8 cellular contexts compared by ENCODE assay signal in the genomic region with DNA sequence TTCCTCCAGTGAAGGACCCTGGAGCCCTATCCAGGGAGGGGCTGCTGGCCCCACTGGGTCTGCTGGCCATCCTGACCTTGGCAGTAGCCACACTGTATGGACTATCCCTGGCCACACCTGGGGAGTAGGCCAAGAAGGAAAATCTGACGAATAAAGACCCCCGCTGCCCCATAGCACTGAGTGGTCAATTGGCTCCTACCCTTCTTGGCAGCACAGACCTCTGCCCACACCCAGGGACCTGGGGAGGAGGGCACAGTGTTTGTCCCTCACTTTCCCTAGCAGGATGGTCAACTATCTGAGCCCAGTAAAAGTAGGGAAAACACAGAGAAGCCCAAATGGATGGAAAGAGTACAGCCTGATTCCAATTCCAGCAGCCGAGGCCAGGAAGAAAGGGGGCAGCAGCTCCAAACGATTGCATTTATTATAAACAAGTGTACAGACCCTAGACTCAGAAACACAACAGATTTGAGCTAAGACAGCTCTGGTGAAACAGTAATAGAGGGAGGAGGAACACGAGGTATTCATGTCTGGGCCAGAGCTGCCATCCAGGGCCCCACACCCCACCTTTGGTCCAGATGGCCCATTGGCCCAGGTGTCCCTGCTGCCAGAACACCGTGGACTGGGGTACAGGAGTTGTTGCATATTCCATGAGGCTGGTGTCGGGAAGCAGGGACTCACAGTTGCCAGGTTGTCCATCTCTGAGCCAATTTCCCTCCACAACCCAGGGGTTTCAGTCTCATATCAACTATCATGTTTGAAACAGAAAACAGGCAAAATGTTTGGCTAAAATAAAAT. TPM values are rescaled to one million over a fixed set of nuclear protein-coding genes. Genes with fewer than 3 reads are reported as not detected.
DNase-seq lines count a peak whose midpoint lies in the region; ATAC-seq and TF ChIP-seq lines count a peak whose summit lies in the region.

No MANE protein-coding gene starts in this region.

- peak overlapping the region; percentile 99 for H3K27ac Mint-ChIP-seq in activated CD8-positive, alpha-beta memory T cell treated with anti-CD3 and anti-CD28 coated beads, Interleukin-2, amount 10 ng/mL, durations not matched to agents 7 days and 5 days
- H3K27ac Mint-ChIP-seq in activated naive CD8-positive, alpha-beta T cell treated with anti-CD3 and anti-CD28 coated beads, Interleukin-2, amount 50 U/mL, for 24 hours, result peak overlapping the region; percentile 97

- H3K36me3 ChIP-seq in right lobe of liver (peaks cover 0 to 10% (median 1%) of the 10 kb centered on the region in 4 donors), testis (ENCODE audit: low read depth, missing control alignments) (no peaks in the 10 kb centered on the region)

- H3K9me3 ChIP-seq in right lobe of liver, result no peaks in the 10 kb centered on the region
- H3K9me3 ChIP-seq in testis, result no peaks in the 10 kb centered on the region

- intact Hi-C loops in right lobe of liver (cut with DNase I) (loop anchor here in 1 of 2 donors (5.0 kb wide), 1 partner anchor 35 kb away; a partner anchor contains a TSS), testis (cut with DNase I; ENCODE audit: low total_unique reads) (no loop called here)

- CTCF ChIA-PET in activated CD8-positive, alpha-beta memory T cell treated with anti-CD3 and anti-CD28 coated beads, Interleukin-2, amount 10 ng/mL, durations not matched to agents 7 days and 5 days (lab: Charles Lee), result interaction anchor here (1.1 to 9.7 kb wide), 6 partner anchors 9 to 90 kb away, joined by 3 to 101 read pairs (median 10); a partner anchor contains a TSS

- no peak for DNase-seq in activated CD8-positive, alpha-beta memory T cell treated with anti-CD3 and anti-CD28 coated beads, Interleukin-2, amount 10 ng/mL, durations not matched to agents 7 days and 5 days
- no peak for DNase-seq in activated CD8-positive, alpha-beta memory T cell treated with anti-CD3 and anti-CD28 coated beads, Interleukin-2, amount 50 U/mL, for 4 hours
- DNase-seq in activated naive CD8-positive, alpha-beta T cell treated with anti-CD3 and anti-CD28 coated beads, Interleukin-2, amount 50 U/mL, for 24 hours, result no peak
- DNase-seq in right lobe of liver, result peak in 1 of 3 donors; percentile 63
- no peak for DNase-seq in testis
- no peak for DNase-seq in OCI-M1 (lab: John Stamatoyannopoulos, UW)
- no peak for DNase-seq in NCI-H526 treated with DMSO at 0.1 percent for 48 hours (lab: John Stamatoyannopoulos, UW)

- peak overlapping the region; percentile 88 for H3K4me3 Mint-ChIP-seq in activated CD8-positive, alpha-beta memory T cell treated with anti-CD3 and anti-CD28 coated beads, Interleukin-2, amount 10 ng/mL, durations not matched to agents 7 days and 5 days
- peak overlapping the region; percentile 92 for H3K4me3 Mint-ChIP-seq in activated naive CD8-positive, alpha-beta T cell treated with anti-CD3 and anti-CD28 coated beads, Interleukin-2, amount 50 U/mL, for 24 hours

- peaks cover 49% of the 10 kb centered on the region for H3K4me1 Mint-ChIP-seq in activated CD8-positive, alpha-beta memory T cell treated with anti-CD3 and anti-CD28 coated beads, Interleukin-2, amount 10 ng/mL, durations not matched to agents 7 days and 5 days
- peaks cover 53% of the 10 kb centered on the region for H3K4me1 Mint-ChIP-seq in activated naive CD8-positive, alpha-beta T cell treated with anti-CD3 and anti-CD28 coated beads, Interleukin-2, amount 50 U/mL, for 24 hours

- 35% methylated on average over 6 of the region's 7 CpGs for WGBS in right lobe of liver (ENCODE audit: insufficient coverage, low coverage, low lambda C conversion rate, missing lambda C conversion rate)
- WGBS in testis, 2 donors, result 54 to 58% methylated on average over 3 to 7 of the region's 7 CpGs

- H3K4me1 ChIP-seq in right lobe of liver, result peaks cover 2 to 72% (median 35%) of the 10 kb centered on the region in 4 donors
- H3K4me1 ChIP-seq in testis, result peaks cover 38% of the 10 kb centered on the region

- peaks cover 43% of the 10 kb centered on the region for H3K36me3 Mint-ChIP-seq in activated CD8-positive, alpha-beta memory T cell treated with anti-CD3 and anti-CD28 coated beads, Interleukin-2, amount 10 ng/mL, durations not matched to agents 7 days and 5 days
- H3K36me3 Mint-ChIP-seq in activated naive CD8-positive, alpha-beta T cell treated with anti-CD3 and anti-CD28 coated beads, Interleukin-2, amount 50 U/mL, for 24 hours (ENCODE audit: low read depth), result peaks cover 30% of the 10 kb centered on the region

- H3K27me3 Mint-ChIP-seq in activated CD8-positive, alpha-beta memory T cell treated with anti-CD3 and anti-CD28 coated beads, Interleukin-2, amount 10 ng/mL, durations not matched to agents 7 days and 5 days, result no peaks in the 10 kb centered on the region
- H3K27me3 Mint-ChIP-seq in activated naive CD8-positive, alpha-beta T cell treated with anti-CD3 and anti-CD28 coated beads, Interleukin-2, amount 50 U/mL, for 24 hours, result no peaks in the 10 kb centered on the region

- H3K27me3 ChIP-seq in right lobe of liver, result no peaks in the 10 kb centered on the region
- H3K27me3 ChIP-seq in testis, result no peaks in the 10 kb centered on the region

- TF ChIP-seq CTCF in right lobe of liver (IDR thresholded peaks at IDR 0.05), result no peak
- TF ChIP-seq CTCF in testis (IDR thresholded peaks at IDR 0.05), result no peak

- H3K27ac ChIP-seq in right lobe of liver, result peak overlapping the region; percentile 92 to 99 (median 98)
- H3K27ac ChIP-seq in testis, result peak overlapping the region; percentile 98

- H3K4me3 ChIP-seq in right lobe of liver (peak overlapping the region in 1 of 3 donors; percentile 55), testis (no peak overlapping the region)

- no peaks in the 10 kb centered on the region for H3K9me3 Mint-ChIP-seq in activated CD8-positive, alpha-beta memory T cell treated with anti-CD3 and anti-CD28 coated beads, Interleukin-2, amount 10 ng/mL, durations not matched to agents 7 days and 5 days (ENCODE audit: low read depth)
- no peaks in the 10 kb centered on the region for H3K9me3 Mint-ChIP-seq in activated naive CD8-positive, alpha-beta T cell treated with anti-CD3 and anti-CD28 coated beads, Interleukin-2, amount 50 U/mL, for 24 hours

- TF ChIP-seq POLR2A in right lobe of liver (IDR thresholded peaks at IDR 0.05) (no peak), testis (IDR thresholded peaks at IDR 0.05) (no peak)

- ATAC-seq in activated CD8-positive, alpha-beta memory T cell treated with anti-CD3 and anti-CD28 coated beads, Interleukin-2, amount 10 ng/mL, durations not matched to agents 7 days and 5 days, result no peak
- no peak for ATAC-seq in activated naive CD8-positive, alpha-beta T cell treated with anti-CD3 and anti-CD28 coated beads, Interleukin-2, amount 50 U/mL, for 24 hours
- no peak for ATAC-seq in right lobe of liver
- no peak for ATAC-seq in GM19467 (IDR thresholded peaks at IDR 0.05; ENCODE audit: unreplicated experiment)

RNA-seq across cellular contexts. Expression of a gene that starts 21.1 kb away (rescaled TPM):
- 10 to 100 TPM; 20.9 to 21.2 TPM for total RNA-seq in activated CD8-positive, alpha-beta memory T cell treated with anti-CD3 and anti-CD28 coated beads, Interleukin-2, amount 10 ng/mL, durations not matched to agents 7 days and 5 days
- total RNA-seq in right lobe of liver (1 to 10 TPM; 2.4 to 4.5 (median 3.2) TPM), testis (10 to 100 TPM; 25.0 to 26.3 TPM)
- 56.5 TPM for polyA plus RNA-seq in testis (ENCODE audit: insufficient read depth, low read depth, low replicate concordance)

RNA-seq across cellular contexts. Expression of a gene that starts 27.6 kb away (rescaled TPM):
- 100 to 1,000 TPM; 219 to 298 TPM for total RNA-seq in activated CD8-positive, alpha-beta memory T cell treated with anti-CD3 and anti-CD28 coated beads, Interleukin-2, amount 10 ng/mL, durations not matched to agents 7 days and 5 days
- 100 to 1,000 TPM in 2 of 6 experiments, 10 to 100 TPM in 4; 64.8 to 182 (median 80.1) TPM for total RNA-seq in right lobe of liver
- 100 to 1,000 TPM; 380 to 393 TPM for total RNA-seq in testis
- polyA plus RNA-seq in testis (ENCODE audit: insufficient read depth, low read depth, low replicate concordance), result 425 TPM

RNA-seq across cellular contexts. Expression of a gene that starts 27.8 kb away (rescaled TPM):
- 10 to 100 TPM; 18.4 to 21.9 TPM for total RNA-seq in activated CD8-positive, alpha-beta memory T cell treated with anti-CD3 and anti-CD28 coated beads, Interleukin-2, amount 10 ng/mL, durations not matched to agents 7 days and 5 days
- total RNA-seq in right lobe of liver (10 to 100 TPM in 2 of 6 experiments, 1 to 10 TPM in 4; 5.9 to 16.0 (median 8.1) TPM), testis (10 to 100 TPM; 11.7 to 16.0 TPM)
- 16.0 TPM for polyA plus RNA-seq in testis (ENCODE audit: insufficient read depth, low read depth, low replicate concordance)

RNA-seq across cellular contexts. Expression of a gene that starts 36.3 kb away (rescaled TPM):
- 100 to 1,000 TPM; 198 to 313 TPM for total RNA-seq in activated CD8-positive, alpha-beta memory T cell treated with anti-CD3 and anti-CD28 coated beads, Interleukin-2, amount 10 ng/mL, durations not matched to agents 7 days and 5 days
- total RNA-seq in right lobe of liver (100 to 1,000 TPM in 4 of 6 experiments, 10 to 100 TPM in 2; 76.3 to 118 (median 101) TPM), testis (100 to 1,000 TPM; 101 to 146 TPM)
- polyA plus RNA-seq in testis (ENCODE audit: insufficient read depth, low read depth, low replicate concordance), result 117 TPM

RNA-seq across cellular contexts. Expression of a gene that starts 37.8 kb away (rescaled TPM):
- 1 to 10 TPM; 1.8 to 4.0 TPM for total RNA-seq in activated CD8-positive, alpha-beta memory T cell treated with anti-CD3 and anti-CD28 coated beads, Interleukin-2, amount 10 ng/mL, durations not matched to agents 7 days and 5 days
- total RNA-seq in right lobe of liver (100 to 1,000 TPM in 2 of 6 experiments, 10 to 100 TPM in 4; 65.9 to 132 (median 86.5) TPM), testis (10 to 100 TPM; 70.2 to 79.2 TPM)
- polyA plus RNA-seq in testis (ENCODE audit: insufficient read depth, low read depth, low replicate concordance), result 41.5 TPM

Comparison
In these comparisons a context has a peak if more than half of its experiments do, and no peak if none do; other contexts are left out.
1. RNA of a gene that starts 21.1 kb away (total RNA-seq): 25.0 to 26.3 TPM in testis and 20.9 to 21.2 TPM in activated CD8-positive, alpha-beta memory T cell treated with anti-CD3 and anti-CD28 coated beads, Interleukin-2, amount 10 ng/mL, durations not matched to agents 7 days and 5 days; 2.4 to 4.5 TPM in right lobe of liver; every median in the first group is over 4 times any median in the second.